In genomic region chr4:94527556-94528233, GRCh38 we compare ENCODE assay signal across 21 cellular contexts.
DNase-seq lines count a peak whose midpoint lies in the region; ATAC-seq and TF ChIP-seq lines count a peak whose summit lies in the region.
"Had no signal": no experiment of that assay in that cellular context is flagged by ENCODE, and none has a peak within 500 bp of the region (broad histone marks: within the 10 kb centered on the region; RNA-seq: fewer than 3 reads in every experiment).

No MANE protein-coding gene starts in this region.

- DNase-seq in Right ventricle myocardium inferior (ENCODE audit: missing footprints) (no peak), cardiac septum (ENCODE audit: low spot score) (no peak), cardiac muscle cell (ENCODE audit: low read depth in 1 of 2, low spot score in 1 of 2) (no peak), osteoblast (ENCODE audit: insufficient read length, low spot score, missing footprints) (no peak), uterus (no peak), SJCRH30 (no peak), inferior parietal cortex (ENCODE audit: extremely low spot score) (no peak), G401 (ENCODE audit: low spot score) (no peak)
- DNase-seq: AML-193; anterior cingulate cortex; effector CD8-positive, alpha-beta T cell; Karpas-422; NCI-H187; NCI-H748 treated with DMSO at 0.1 percent for 48 hours; spleen; stimulated activated CD4-positive, alpha-beta T cell treated with anti-CD3 and anti-CD28 coated beads, Interleukin-4, amount 100 ng/mL, for 1 hour; stimulated activated naive CD4-positive, alpha-beta T cell; T-cell; thyroid gland had no signal

- H3K9me3 ChIP-seq in cardiac muscle cell (ENCODE audit: low read depth) (no peaks in the 10 kb centered on the region), osteoblast (ENCODE audit: low read depth, low read length) (no peaks in the 10 kb centered on the region), uterus (no peaks in the 10 kb centered on the region), SJCRH30 (replicated peaks) (no peaks in the 10 kb centered on the region)
- H3K9me3 ChIP-seq: spleen, thyroid gland had no signal

- no peak for TF ChIP-seq CTCF in cardiac muscle cell (IDR thresholded peaks at IDR 0.05; ENCODE audit: low read depth, low read length)
- TF ChIP-seq CTCF in osteoblast (IDR thresholded peaks at IDR 0.05; ENCODE audit: extremely low read depth, low read depth, low read length): no peak
- TF ChIP-seq CTCF in uterus (IDR thresholded peaks at IDR 0.05): no peak

- H3K27me3 ChIP-seq in cardiac muscle cell (no peaks in the 10 kb centered on the region), osteoblast (ENCODE audit: insufficient read depth, low read length) (no peaks in the 10 kb centered on the region), uterus (no peaks in the 10 kb centered on the region), SJCRH30 (no peaks in the 10 kb centered on the region)
- H3K27me3 ChIP-seq: spleen, thyroid gland had no signal

- TF ChIP-seq POLR2A in uterus (IDR thresholded peaks at IDR 0.05): no peak

- H4K20me1 ChIP-seq in osteoblast (ENCODE audit: insufficient read depth, low read length): no peaks in the 10 kb centered on the region

- in situ Hi-C loops in G401 (cut with HindIII; ENCODE audit: low sequenced_read_pairs): no loop called here

- no peak overlapping the region for H3K4me3 ChIP-seq in cardiac muscle cell
- H3K4me3 ChIP-seq in osteoblast (ENCODE audit: insufficient read depth, low read length): no peak overlapping the region
- no peak overlapping the region for H3K4me3 ChIP-seq in uterus
- H3K4me3 ChIP-seq in SJCRH30: no peak overlapping the region
- H3K4me3 ChIP-seq: spleen, thyroid gland had no signal

- intact Hi-C loops in Right ventricle myocardium inferior (cut with DNase I) (no loop called here), cardiac septum (cut with DNase I) (no loop called here), uterus (cut with DNase I; ENCODE audit: low total_unique reads) (no loop called here)

- H3K4me1 ChIP-seq in cardiac muscle cell (ENCODE audit: low read depth): peaks cover 47% of the 10 kb centered on the region
- H3K4me1 ChIP-seq in osteoblast (ENCODE audit: insufficient read depth, low read length): peaks cover 87% of the 10 kb centered on the region
- peaks cover 10 to 29% of the 10 kb centered on the region in 2 donors for H3K4me1 ChIP-seq in uterus
- H3K4me1 ChIP-seq in SJCRH30: no peaks in the 10 kb centered on the region

- no peak overlapping the region for H2AFZ ChIP-seq in osteoblast (ENCODE audit: low read length)

- H3K4me2 ChIP-seq in osteoblast (ENCODE audit: insufficient read depth, low read length): no peak overlapping the region

- H3K27ac ChIP-seq in cardiac muscle cell: peak overlapping the region; percentile 31
- H3K27ac ChIP-seq in osteoblast (ENCODE audit: low read depth, low read length): peak overlapping the region; percentile 51
- peak overlapping the region; percentile 88 to 99 for H3K27ac ChIP-seq in uterus
- no peak overlapping the region for H3K27ac ChIP-seq in SJCRH30
- H3K27ac ChIP-seq: 22Rv1 had no signal

- H3K79me2 ChIP-seq in osteoblast (ENCODE audit: insufficient read depth, low read length): peaks cover 67% of the 10 kb centered on the region

- H3K36me3 ChIP-seq in cardiac muscle cell (peaks cover 20% of the 10 kb centered on the region), osteoblast (ENCODE audit: insufficient read depth, low read length) (peaks cover 13% of the 10 kb centered on the region), uterus (no peaks in the 10 kb centered on the region), SJCRH30 (no peaks in the 10 kb centered on the region)
- H3K36me3 ChIP-seq: thyroid gland had no signal

- peak; percentile 55 for ATAC-seq in Right ventricle myocardium inferior
- ATAC-seq: natural killer cell treated with Interleukin-12 subunit alpha and Interleukin-12 subunit beta and Interleukin-15 and Interleukin-18, amount 100 ng/mL, for 72 hours; T-cell had no signal
